8 cellular contexts compared by ENCODE assay signal in genomic region chr2:24084386-24085375, GRCh38. TPM values are rescaled to one million over a fixed set of nuclear protein-coding genes. Genes with fewer than 3 reads are reported as not detected.
DNase-seq lines count a peak whose midpoint lies in the region; ATAC-seq lines count a peak whose summit lies in the region.

A gene with protein sequence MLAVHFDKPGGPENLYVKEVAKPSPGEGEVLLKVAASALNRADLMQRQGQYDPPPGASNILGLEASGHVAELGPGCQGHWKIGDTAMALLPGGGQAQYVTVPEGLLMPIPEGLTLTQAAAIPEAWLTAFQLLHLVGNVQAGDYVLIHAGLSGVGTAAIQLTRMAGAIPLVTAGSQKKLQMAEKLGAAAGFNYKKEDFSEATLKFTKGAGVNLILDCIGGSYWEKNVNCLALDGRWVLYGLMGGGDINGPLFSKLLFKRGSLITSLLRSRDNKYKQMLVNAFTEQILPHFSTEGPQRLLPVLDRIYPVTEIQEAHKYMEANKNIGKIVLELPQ (minus strand): TSS chr2:24084834. CDS start chr2:24084326, 508 bp downstream.

- DNase-seq in CMK (ENCODE audit: low read depth): peak; percentile 81
- peak; percentile 82 for DNase-seq in NCI-H774 (lab: John Stamatoyannopoulos, UW)
- DNase-seq in activated CD8-positive, alpha-beta memory T cell treated with anti-CD3 and anti-CD28 coated beads for 4 hours (ENCODE audit: low read depth in 2 of 2): peak; percentile 53 to 65
- peak; percentile 93 for DNase-seq in mesenteric fat pad (ENCODE audit: low spot score)
- DNase-seq in stimulated activated CD8-positive, alpha-beta memory T cell treated with anti-CD3 and anti-CD28 coated beads, Interleukin-12 subunit alpha, Interleukin-12 subunit beta, amount 100 ng/mL, for 4 hours (ENCODE audit: low read depth): peak; percentile 71

- no peaks in the 10 kb centered on the region for H3K36me3 ChIP-seq in endocrine pancreas (ENCODE audit: control insufficient read depth, insufficient read depth, low read length)

- no peaks in the 10 kb centered on the region for H3K4me1 ChIP-seq in endocrine pancreas (ENCODE audit: control insufficient read depth, insufficient read depth, low read length)

- peak within 1 kb of the TSS; percentile 70 for H3K9ac ChIP-seq in endocrine pancreas (ENCODE audit: control insufficient read depth, insufficient read depth, low read length)

- peak within 1 kb of the TSS; percentile 68 for H3K4me3 ChIP-seq in endocrine pancreas (ENCODE audit: control insufficient read depth, insufficient read depth, low read length)

- ATAC-seq in GM19438 (IDR thresholded peaks at IDR 0.05; ENCODE audit: low read depth, unreplicated experiment) (peak; percentile 74), HG03565 (IDR thresholded peaks at IDR 0.05; ENCODE audit: unreplicated experiment) (peak; percentile 47)

- H3K9me3 ChIP-seq in endocrine pancreas (ENCODE audit: control insufficient read depth, low read length): no peaks in the 10 kb centered on the region

- no peaks in the 10 kb centered on the region for H3K27me3 ChIP-seq in endocrine pancreas (ENCODE audit: control insufficient read depth, insufficient read depth, low read length)

RNA-seq across cellular contexts. Expression of the gene that starts here (rescaled TPM):
- total RNA-seq in mesenteric fat pad: 12.0 TPM

Comparison
In these comparisons a context has a peak if more than half of its experiments do, and no peak if none do; other contexts are left out.
1. Peak in every context shown above with its lines: DNase-seq, ATAC-seq and H3K4me3 ChIP-seq.